13 cellular contexts compared by ENCODE assay signal in the genomic region with DNA sequence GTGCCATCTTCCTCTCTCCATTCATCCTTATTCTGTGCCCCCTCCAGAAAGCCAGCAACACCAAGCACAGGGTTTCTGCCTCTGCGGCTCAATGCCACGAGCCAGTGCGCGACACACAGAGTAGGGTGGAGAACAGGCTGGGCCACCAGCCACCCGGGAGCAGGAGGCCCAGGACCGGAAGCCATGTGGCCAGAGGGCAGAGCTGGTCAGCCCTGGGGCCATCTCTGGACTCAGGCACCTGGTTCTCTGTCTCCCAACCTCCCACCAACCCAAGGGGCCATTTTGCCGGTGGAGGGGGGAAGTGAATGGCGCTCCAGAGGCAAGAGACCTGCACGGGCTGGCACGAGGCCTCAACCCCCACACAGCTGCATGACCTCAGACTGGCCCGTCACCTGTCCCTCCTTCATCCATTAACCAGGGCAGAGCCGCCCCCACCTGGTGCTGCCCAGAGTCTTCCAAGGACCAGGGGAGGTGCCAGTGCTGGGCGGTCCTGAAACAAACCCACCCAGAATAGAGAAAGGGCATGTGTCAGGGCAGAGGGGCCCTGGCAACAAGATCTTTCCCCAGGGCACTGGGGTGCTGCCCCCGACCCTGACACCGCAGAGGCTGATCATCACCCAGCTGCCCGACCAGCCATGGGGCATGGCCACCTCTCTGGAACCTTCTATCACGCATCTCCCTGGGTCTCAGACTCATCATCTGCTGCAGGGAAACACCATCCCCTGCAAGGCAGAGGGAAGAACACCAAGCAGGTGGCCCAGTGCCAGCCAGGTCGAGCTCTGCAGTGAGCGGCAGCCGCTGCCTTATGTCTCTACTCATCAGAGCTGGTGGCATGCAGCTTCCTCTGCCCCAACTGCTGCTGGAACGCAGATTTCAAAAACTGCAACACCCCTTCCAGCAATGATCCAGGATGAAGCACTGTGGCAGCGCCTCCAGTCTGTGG. TPM values are rescaled to one million over a fixed set of nuclear protein-coding genes. Genes with fewer than 3 reads are reported as not detected.
DNase-seq lines count a peak whose midpoint lies in the region; ATAC-seq, FAIRE-seq and TF ChIP-seq lines count a peak whose summit lies in the region.
"Had no signal": no experiment of that assay in that cellular context is flagged by ENCODE, and none has a peak within 500 bp of the region (broad histone marks: within the 10 kb centered on the region; RNA-seq: fewer than 3 reads in every experiment).

No MANE protein-coding gene starts in this region.

- FAIRE-seq in astrocyte (lab: Jason Lieb, UNC), result no peak

- H3K4me1 ChIP-seq in heart right ventricle, result peaks cover 2 to 29% (median 18%) of the 10 kb centered on the region in 9 donors
- peaks cover 0 to 17% of the 10 kb centered on the region in 2 donors for H3K4me1 ChIP-seq in right atrium auricular region
- H3K4me1 ChIP-seq in astrocyte (ENCODE audit: insufficient read depth, low read length), result peaks cover 15% of the 10 kb centered on the region
- H3K4me1 ChIP-seq in lower lobe of right lung, result peaks cover 31% of the 10 kb centered on the region
- no peaks in the 10 kb centered on the region for H3K4me1 ChIP-seq in CD8-positive, alpha-beta T cell (ENCODE audit: insufficient read depth, low read length)

- no peak overlapping the region for H3K4me3 Mint-ChIP-seq in astrocyte (ENCODE audit: unreplicated experiment)
- H3K4me3 Mint-ChIP-seq in CD8-positive, alpha-beta T cell, result no peak overlapping the region
- H3K4me3 Mint-ChIP-seq: naive thymus-derived CD8-positive, alpha-beta T cell had no signal

- H3K9ac ChIP-seq in astrocyte (ENCODE audit: low read length), result peak overlapping the region; percentile 22

- peak overlapping the region; percentile 53 for H3K27ac Mint-ChIP-seq in astrocyte (ENCODE audit: unreplicated experiment)
- H3K27ac Mint-ChIP-seq in CD8-positive, alpha-beta T cell, result no peak overlapping the region
- H3K27ac Mint-ChIP-seq: naive thymus-derived CD8-positive, alpha-beta T cell had no signal

- 78 to 86% methylated on average over 22 of the region's 22 CpGs for WGBS in heart right ventricle, 2 donors

- CTCF ChIA-PET in CD8-positive, alpha-beta T cell (lab: Charles Lee), result interaction anchor here (0.8 to 0.9 kb wide), 2 partner anchors 15 to 198 kb away, joined by 3 read pairs; no protein-coding TSS in a partner anchor

- H3K4me2 ChIP-seq in astrocyte (ENCODE audit: low read length), result peak overlapping the region; percentile 70

- H3K4me1 Mint-ChIP-seq in astrocyte (ENCODE audit: low read depth, unreplicated experiment), result peaks cover 4% of the 10 kb centered on the region
- H3K4me1 Mint-ChIP-seq in CD8-positive, alpha-beta T cell (ENCODE audit: low read depth), result no peaks in the 10 kb centered on the region

- intact Hi-C loops in heart right ventricle (cut with DNase I) (loop anchor here in 1 of 10 donors (5.0 kb wide), 1 partner anchor 33 kb away; no protein-coding TSS in a partner anchor), lower lobe of right lung (cut with DNase I) (no loop called here)
- intact Hi-C loops in CD8-positive, alpha-beta T cell (cut with DNase I, micrococcal nuclease), result no loop called here

- H4K20me1 ChIP-seq in astrocyte (ENCODE audit: insufficient read depth, low read length), result peaks cover 100% of the 10 kb centered on the region

- H3K27ac ChIP-seq in heart right ventricle (peak overlapping the region in 7 of 10 donors; percentile 49 to 68 (median 65)), right atrium auricular region (no peak overlapping the region), astrocyte (ENCODE audit: low read depth, low read length) (no peak overlapping the region), lower lobe of right lung (peak overlapping the region; percentile 80)
- H3K27ac ChIP-seq in CD8-positive, alpha-beta T cell (ENCODE audit: low read depth, low read length), result no peak overlapping the region

- no peak for TF ChIP-seq CTCF in heart right ventricle (IDR thresholded peaks at IDR 0.05)
- no peak for TF ChIP-seq CTCF in right atrium auricular region (IDR thresholded peaks at IDR 0.05)
- TF ChIP-seq CTCF in astrocyte (IDR thresholded peaks at IDR 0.05; ENCODE audit: insufficient read depth, low read depth, low read length), result no peak
- no peak for TF ChIP-seq CTCF in lower lobe of right lung (IDR thresholded peaks at IDR 0.05)
- TF ChIP-seq CTCF in CD8-positive, alpha-beta T cell (IDR thresholded peaks at IDR 0.05), result no peak

- no peaks in the 10 kb centered on the region for H3K27me3 Mint-ChIP-seq in astrocyte (ENCODE audit: low read depth, unreplicated experiment)
- no peaks in the 10 kb centered on the region for H3K27me3 Mint-ChIP-seq in CD8-positive, alpha-beta T cell (ENCODE audit: low read depth)
- H3K27me3 Mint-ChIP-seq: naive thymus-derived CD8-positive, alpha-beta T cell had no signal

- H3K9me3 Mint-ChIP-seq in astrocyte (ENCODE audit: unreplicated experiment), result no peaks in the 10 kb centered on the region
- no peaks in the 10 kb centered on the region for H3K9me3 Mint-ChIP-seq in CD8-positive, alpha-beta T cell
- H3K9me3 Mint-ChIP-seq: naive thymus-derived CD8-positive, alpha-beta T cell had no signal

- peaks cover 98% of the 10 kb centered on the region for H3K79me2 ChIP-seq in astrocyte (ENCODE audit: insufficient read depth, low read length)

- H2AFZ ChIP-seq in astrocyte (ENCODE audit: low read depth, low read length), result no peak overlapping the region

- peak overlapping the region in 8 of 10 donors; percentile 13 to 44 (median 34) for H3K4me3 ChIP-seq in heart right ventricle
- H3K4me3 ChIP-seq in right atrium auricular region, result peak overlapping the region in 1 of 2 donors; percentile 38
- no peak overlapping the region for H3K4me3 ChIP-seq in astrocyte (ENCODE audit: insufficient read depth, low read depth, low read length)
- peak overlapping the region; percentile 36 for H3K4me3 ChIP-seq in lower lobe of right lung
- H3K4me3 ChIP-seq in CD8-positive, alpha-beta T cell (ENCODE audit: low read depth, low read length), result no peak overlapping the region
- H3K4me3 ChIP-seq: thyroid gland had no signal

- H3K9me3 ChIP-seq in heart right ventricle (no peaks in the 10 kb centered on the region), right atrium auricular region (no peaks in the 10 kb centered on the region), astrocyte (ENCODE audit: insufficient read depth, low read depth, low read length) (no peaks in the 10 kb centered on the region), lower lobe of right lung (no peaks in the 10 kb centered on the region)
- H3K9me3 ChIP-seq in CD8-positive, alpha-beta T cell (ENCODE audit: low read length), result no peaks in the 10 kb centered on the region
- H3K9me3 ChIP-seq: thyroid gland had no signal

- POLR2A ChIA-PET in CD8-positive, alpha-beta T cell (lab: Charles Lee), result no interaction called here

- H3K36me3 Mint-ChIP-seq in astrocyte (ENCODE audit: low read depth, unreplicated experiment), result peaks cover 13% of the 10 kb centered on the region
- H3K36me3 Mint-ChIP-seq in CD8-positive, alpha-beta T cell, result no peaks in the 10 kb centered on the region
- H3K36me3 Mint-ChIP-seq: naive thymus-derived CD8-positive, alpha-beta T cell had no signal

- DNase-seq in heart right ventricle (no peak), right atrium auricular region (ENCODE audit: low spot score) (no peak), astrocyte (ENCODE audit: low read depth) (no peak), lower lobe of right lung (peak; percentile 37), NCI-H1417 treated with DMSO at 0.1 percent for 48 hours (lab: John Stamatoyannopoulos, UW) (no peak)
- no peak for DNase-seq in CD8-positive, alpha-beta T cell
- DNase-seq in activated effector memory CD4-positive, alpha-beta T cell treated with anti-CD3 and anti-CD28 coated beads, Interleukin-2, amount 50 U/mL, for 16 hours, result no peak
- DNase-seq: activated T-cell treated with anti-CD3 and anti-CD28 coated beads for 4 hours, NCI-H82, T1000, thyroid gland had no signal

- ATAC-seq in heart right ventricle (peak in 1 of 8 donors; percentile 8), lower lobe of right lung (no peak), GM19463 (IDR thresholded peaks at IDR 0.05; ENCODE audit: unreplicated experiment) (no peak)
- ATAC-seq in CD8-positive, alpha-beta T cell, result no peak
- ATAC-seq: naive thymus-derived CD8-positive, alpha-beta T cell had no signal

- H3K27me3 ChIP-seq in heart right ventricle, result no peaks in the 10 kb centered on the region
- no peaks in the 10 kb centered on the region for H3K27me3 ChIP-seq in right atrium auricular region
- H3K27me3 ChIP-seq in astrocyte (ENCODE audit: insufficient read depth, low read length), result no peaks in the 10 kb centered on the region
- H3K27me3 ChIP-seq in lower lobe of right lung (ENCODE audit: low read depth), result no peaks in the 10 kb centered on the region
- no peaks in the 10 kb centered on the region for H3K27me3 ChIP-seq in CD8-positive, alpha-beta T cell (ENCODE audit: insufficient read depth, low read length)
- H3K27me3 ChIP-seq: thyroid gland had no signal

- H3K36me3 ChIP-seq in heart right ventricle (no peaks in the 10 kb centered on the region), right atrium auricular region (no peaks in the 10 kb centered on the region), astrocyte (ENCODE audit: insufficient read depth, low read length) (peaks cover 2% of the 10 kb centered on the region), lower lobe of right lung (no peaks in the 10 kb centered on the region)
- H3K36me3 ChIP-seq in CD8-positive, alpha-beta T cell (ENCODE audit: insufficient read depth, low read length), result no peaks in the 10 kb centered on the region
- H3K36me3 ChIP-seq: thyroid gland had no signal

RNA-seq across cellular contexts. Expression of a gene that starts 11.9 kb away (rescaled TPM):
- total RNA-seq in heart right ventricle (1 to 10 TPM; 2.9 to 7.1 (median 5.0) TPM), right atrium auricular region (1 to 10 TPM; 3.4 to 6.0 TPM), astrocyte (36.5 and 41.6 TPM in 2 replicates), lower lobe of right lung (26.9 TPM)
- 1 to 10 TPM; 4.3 to 5.7 TPM for polyA plus RNA-seq in heart right ventricle
- total RNA-seq in CD8-positive, alpha-beta T cell, result 1 to 10 TPM; 2.0 to 4.3 TPM

RNA-seq across cellular contexts. Expression of a gene that starts 45.1 kb away (rescaled TPM):
- total RNA-seq in heart right ventricle, result 10 to 100 TPM in 2 of 10 donors, 1 to 10 TPM in 8; 4.1 to 11.6 (median 7.8) TPM
- polyA plus RNA-seq in heart right ventricle, result 1 to 10 TPM; 4.8 to 6.7 TPM
- 10 to 100 TPM in 1 of 2 donors, 1 to 10 TPM in 1; 7.8 to 11.2 TPM for total RNA-seq in right atrium auricular region
- total RNA-seq in astrocyte, result 20.2 and 21.7 TPM in 2 replicates
- 15.6 TPM for total RNA-seq in lower lobe of right lung
- total RNA-seq in CD8-positive, alpha-beta T cell, result 1 to 10 TPM; 3.3 to 4.2 TPM

Comparison
In these comparisons a context has a peak if more than half of its experiments do, and no peak if none do; other contexts are left out.
1. H3K27ac ChIP-seq: peak in heart right ventricle (7 of 10) and lower lobe of right lung (single experiment); none in right atrium auricular region (0 of 2), astrocyte (single experiment) and CD8-positive, alpha-beta T cell (single experiment).
2. H3K4me3 ChIP-seq: peak in heart right ventricle (8 of 10) and lower lobe of right lung (single experiment); none in astrocyte (single experiment) and CD8-positive, alpha-beta T cell (single experiment).